1 cellular context compared by ENCODE assay signal in the genomic region with DNA sequence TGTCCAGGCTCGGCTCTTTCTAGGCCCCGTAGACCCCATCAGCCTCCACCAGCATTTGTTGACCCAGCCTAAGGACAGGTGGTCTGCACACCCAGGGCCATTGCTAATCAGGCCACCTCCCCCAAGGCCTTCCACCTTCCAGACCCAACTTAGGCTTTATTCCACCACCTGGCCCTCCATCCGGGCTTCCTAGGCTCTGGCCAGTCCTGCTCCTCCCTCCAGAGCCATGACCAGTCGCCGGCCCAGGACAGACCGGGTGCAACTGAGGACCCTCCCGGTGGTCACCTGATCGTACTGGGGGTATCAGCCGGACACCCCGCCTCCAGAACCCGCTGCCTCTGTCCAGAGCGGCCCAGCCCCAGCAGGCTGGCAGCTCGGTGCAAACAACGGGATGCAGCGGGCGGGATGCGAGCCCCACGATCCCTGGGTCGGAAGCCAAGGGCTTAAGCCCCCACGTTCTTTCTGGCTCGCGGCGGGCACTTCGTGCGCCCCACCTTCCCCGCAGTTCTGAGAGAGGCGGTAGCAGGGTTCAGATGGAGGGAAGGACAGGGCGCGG.
TF ChIP-seq lines count a peak whose summit lies in the region.

No MANE protein-coding gene starts in this region.

TF ChIP-seq in H1, 55 proteins besides CTCF, POLR2A, EP300 and RAD21:
- no peak for TF ChIP-seq POU5F1 (IDR thresholded peaks at IDR 0.05; ENCODE audit: low read depth, low read length)
- TF ChIP-seq YY1 (IDR thresholded peaks at IDR 0.05; ENCODE audit: low read depth, low read length), result no peak
- no peak for TF ChIP-seq CBX5 (IDR thresholded peaks at IDR 0.05; ENCODE audit: low read depth, low read length)
- no peak for TF ChIP-seq SIN3A (conservative IDR thresholded peaks at IDR 0.05 in 1 of 2, IDR thresholded peaks at IDR 0.05 in 1 of 2; ENCODE audit: low read depth in 1 of 2, low read length in 2 of 2)
- no peak for TF ChIP-seq BRCA1 (IDR thresholded peaks at IDR 0.05; ENCODE audit: low read depth, low read length)
- TF ChIP-seq TAF7 (optimal IDR thresholded peaks at IDR 0.05; ENCODE audit: borderline replicate concordance, low read depth, low read length), result no peak
- no peak for TF ChIP-seq ZNF274 (IDR thresholded peaks at IDR 0.05; ENCODE audit: borderline replicate concordance, extremely low read depth, low read length)
- no peak for TF ChIP-seq HDAC2 (IDR thresholded peaks at IDR 0.05; ENCODE audit: borderline replicate concordance in 1 of 2, low read depth in 2 of 2, low read length in 2 of 2)
- TF ChIP-seq CTBP2 (IDR thresholded peaks at IDR 0.05; ENCODE audit: borderline replicate concordance, insufficient read depth, insufficient read length, low read length), result no peak
- TF ChIP-seq, protein P1, sequence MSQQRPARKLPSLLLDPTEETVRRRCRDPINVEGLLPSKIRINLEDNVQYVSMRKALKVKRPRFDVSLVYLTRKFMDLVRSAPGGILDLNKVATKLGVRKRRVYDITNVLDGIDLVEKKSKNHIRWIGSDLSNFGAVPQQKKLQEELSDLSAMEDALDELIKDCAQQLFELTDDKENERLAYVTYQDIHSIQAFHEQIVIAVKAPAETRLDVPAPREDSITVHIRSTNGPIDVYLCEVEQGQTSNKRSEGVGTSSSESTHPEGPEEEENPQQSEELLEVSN (IDR thresholded peaks at IDR 0.05), result no peak
- TF ChIP-seq, protein P2, sequence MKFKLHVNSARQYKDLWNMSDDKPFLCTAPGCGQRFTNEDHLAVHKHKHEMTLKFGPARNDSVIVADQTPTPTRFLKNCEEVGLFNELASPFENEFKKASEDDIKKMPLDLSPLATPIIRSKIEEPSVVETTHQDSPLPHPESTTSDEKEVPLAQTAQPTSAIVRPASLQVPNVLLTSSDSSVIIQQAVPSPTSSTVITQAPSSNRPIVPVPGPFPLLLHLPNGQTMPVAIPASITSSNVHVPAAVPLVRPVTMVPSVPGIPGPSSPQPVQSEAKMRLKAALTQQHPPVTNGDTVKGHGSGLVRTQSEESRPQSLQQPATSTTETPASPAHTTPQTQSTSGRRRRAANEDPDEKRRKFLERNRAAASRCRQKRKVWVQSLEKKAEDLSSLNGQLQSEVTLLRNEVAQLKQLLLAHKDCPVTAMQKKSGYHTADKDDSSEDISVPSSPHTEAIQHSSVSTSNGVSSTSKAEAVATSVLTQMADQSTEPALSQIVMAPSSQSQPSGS (IDR thresholded peaks at IDR 0.05; ENCODE audit: low read length), result no peak
- TF ChIP-seq TCF12 (IDR thresholded peaks at IDR 0.05; ENCODE audit: low read depth, low read length), result no peak
- no peak for TF ChIP-seq SP1 (IDR thresholded peaks at IDR 0.05; ENCODE audit: low read depth, low read length)
- no peak for TF ChIP-seq SAP30 (IDR thresholded peaks at IDR 0.05; ENCODE audit: insufficient read depth, insufficient replicate concordance, low read length)
- TF ChIP-seq SIX5 (IDR thresholded peaks at IDR 0.05; ENCODE audit: low read depth, low read length), result no peak
TF ChIP-seq in H1: peak in this region for 0.
